In the genomic region with DNA sequence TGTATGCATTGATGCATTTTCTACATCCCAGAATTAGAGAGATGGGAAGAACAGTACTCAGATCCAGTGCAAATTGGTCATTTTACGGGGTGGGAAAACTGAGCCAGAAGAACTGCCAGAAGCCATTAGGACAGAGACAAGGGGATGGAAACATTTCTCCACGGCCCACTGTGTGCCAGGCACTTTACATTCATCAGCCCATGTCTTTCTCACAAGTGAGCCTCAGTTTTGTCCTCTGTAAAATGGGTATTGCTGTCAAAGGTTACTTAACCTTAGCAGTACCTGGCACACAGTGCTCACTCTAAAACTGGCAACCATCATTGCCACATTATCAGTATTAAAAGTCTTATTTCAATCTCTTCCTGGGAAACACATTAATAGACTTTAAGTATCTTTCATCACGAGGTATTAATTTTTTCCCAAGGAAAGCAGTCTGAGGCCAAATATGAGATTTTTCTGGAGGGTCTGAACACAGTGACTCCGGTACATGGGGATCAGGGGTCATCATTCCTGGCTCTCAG, we compare ENCODE assay signal across 8 cellular contexts. TPM values are rescaled to one million over a fixed set of nuclear protein-coding genes. Genes with fewer than 3 reads are reported as not detected.
DNase-seq lines count a peak whose midpoint lies in the region; ATAC-seq, FAIRE-seq and TF ChIP-seq lines count a peak whose summit lies in the region.

No MANE protein-coding gene starts in this region.

- H2AFZ ChIP-seq in astrocyte (ENCODE audit: low read depth, low read length) = no peak overlapping the region

- TF ChIP-seq EP300 in stomach (IDR thresholded peaks at IDR 0.05) = peak; percentile 36

- peaks cover 37% of the 10 kb centered on the region for H3K79me2 ChIP-seq in astrocyte (ENCODE audit: insufficient read depth, low read length)

- TF ChIP-seq CTCF in LNCaP clone FGC (IDR thresholded peaks at IDR 0.05; ENCODE audit: control insufficient read depth, extremely low read depth, insufficient read depth) (no peak), astrocyte (IDR thresholded peaks at IDR 0.05; ENCODE audit: insufficient read depth, low read depth, low read length) (no peak), stomach (IDR thresholded peaks at IDR 0.05) (no peak)

- peak overlapping the region; percentile 95 for H3K27ac ChIP-seq in astrocyte (ENCODE audit: low read depth, low read length)
- peak overlapping the region; percentile 92 to 100 (median 98) for H3K27ac ChIP-seq in stomach

- H3K4me2 ChIP-seq in astrocyte (ENCODE audit: low read length) = peak overlapping the region; percentile 91

- peaks cover 25% of the 10 kb centered on the region for H3K36me3 ChIP-seq in astrocyte (ENCODE audit: insufficient read depth, low read length)
- peaks cover 25 to 35% (median 28%) of the 10 kb centered on the region in 4 donors for H3K36me3 ChIP-seq in stomach

- TF ChIP-seq POLR2A in stomach (IDR thresholded peaks at IDR 0.05) = no peak

- H3K9ac ChIP-seq in astrocyte (ENCODE audit: low read length) = peak overlapping the region; percentile 98

- H3K9me3 ChIP-seq in astrocyte (ENCODE audit: insufficient read depth, low read depth, low read length) (no peaks in the 10 kb centered on the region), stomach (no peaks in the 10 kb centered on the region)

- H3K27ac Mint-ChIP-seq in astrocyte (ENCODE audit: unreplicated experiment) = peak overlapping the region; percentile 92

- no peak for DNase-seq in LNCaP clone FGC (ENCODE audit: low read depth)
- DNase-seq in astrocyte (ENCODE audit: low read depth) = peak; percentile 80
- DNase-seq in inferior parietal cortex (ENCODE audit: extremely low spot score) = peak; percentile 27
- DNase-seq in stomach = no peak
- no peak for DNase-seq in hypothalamus (lab: John Stamatoyannopoulos, UW)
- no peak for DNase-seq in NCI-H2029 treated with DMSO at 0.1 percent for 48 hours (lab: John Stamatoyannopoulos, UW)
- DNase-seq in amniotic stem cell (lab: John Stamatoyannopoulos, UW) = no peak

- ATAC-seq in GM21529 (IDR thresholded peaks at IDR 0.05; ENCODE audit: unreplicated experiment) = no peak

- H3K36me3 Mint-ChIP-seq in astrocyte (ENCODE audit: low read depth, unreplicated experiment) = peaks cover 16% of the 10 kb centered on the region

- H3K9me3 Mint-ChIP-seq in astrocyte (ENCODE audit: unreplicated experiment) = no peaks in the 10 kb centered on the region

- WGBS in stomach, 5 donors = 15 to 26% (median 21%) methylated on average over 4 of the region's 4 CpGs

- no peaks in the 10 kb centered on the region for H3K27me3 Mint-ChIP-seq in astrocyte (ENCODE audit: low read depth, unreplicated experiment)

- H4K20me1 ChIP-seq in astrocyte (ENCODE audit: insufficient read depth, low read length) = peaks cover 48% of the 10 kb centered on the region

- peak overlapping the region; percentile 82 for H3K4me3 Mint-ChIP-seq in astrocyte (ENCODE audit: unreplicated experiment)

- no peaks in the 10 kb centered on the region for H3K27me3 ChIP-seq in astrocyte (ENCODE audit: insufficient read depth, low read length)
- no peaks in the 10 kb centered on the region for H3K27me3 ChIP-seq in stomach

- intact Hi-C loops in stomach (cut with DNase I; ENCODE audit: low total_unique reads) = loop anchor here (10.0 kb wide), 1 partner anchor 51 kb away; no protein-coding TSS in a partner anchor

- H3K4me3 ChIP-seq in LNCaP clone FGC (ENCODE audit: low read depth, low read length) (peak overlapping the region; percentile 22; the same call in 1 of the 2 replicates), astrocyte (ENCODE audit: insufficient read depth, low read depth, low read length) (peak overlapping the region; percentile 96), stomach (peak overlapping the region; percentile 12 to 89 (median 79))

- H3K4me1 ChIP-seq in astrocyte (ENCODE audit: insufficient read depth, low read length) (peaks cover 29% of the 10 kb centered on the region), stomach (peaks cover 22 to 56% (median 43%) of the 10 kb centered on the region in 4 donors)

- peaks cover 37% of the 10 kb centered on the region for H3K4me1 Mint-ChIP-seq in astrocyte (ENCODE audit: low read depth, unreplicated experiment)

- peak; percentile 39 for FAIRE-seq in astrocyte (lab: Jason Lieb, UNC)

RNA-seq across cellular contexts. Expression of a gene that starts 5.2 kb away (rescaled TPM):
- total RNA-seq in astrocyte = 80.5 and 90.1 TPM in 2 replicates
- 100 to 1,000 TPM; 167 to 690 (median 553) TPM for total RNA-seq in stomach
- 100 to 1,000 TPM in 1 of 3 donors, 10 to 100 TPM in 2; 76.4 to 136 (median 81.9) TPM for polyA plus RNA-seq in stomach

Comparison
In these comparisons a context has a peak if more than half of its experiments do, and no peak if none do; other contexts are left out.
1. DNase-seq: peak in astrocyte (single experiment) and inferior parietal cortex (single experiment); none in LNCaP clone FGC (single experiment), stomach (single experiment), hypothalamus (0 of 51), NCI-H2029 treated with DMSO at 0.1 percent for 48 hours (single experiment) and amniotic stem cell (single experiment).
2. H3K4me3 ChIP-seq: peak in every context shown above with its lines; median percentile 96 in astrocyte; 79 in stomach; 22 in LNCaP clone FGC.